7 cellular contexts compared by ENCODE assay signal in genomic region chr6:74474046-74474445, GRCh38.
DNase-seq lines count a peak whose midpoint lies in the region; ATAC-seq, FAIRE-seq and TF ChIP-seq lines count a peak whose summit lies in the region.
"Not testable (repeated sequence)": the region's sequence is repeated elsewhere in the genome, so short reads cannot be mapped to it uniquely, and the experiment has no call there.

No MANE protein-coding gene starts in this region.

- not testable (repeated sequence) for H3K27ac Mint-ChIP-seq in GM23338

- peak overlapping the region; percentile 41 to 68; a peak in 4 of 6 replicates for H3K27ac ChIP-seq in A549
- not testable (repeated sequence) for H3K27ac ChIP-seq in GM23338 (ENCODE audit: low read depth); GM12878 (ENCODE audit: control insufficient read depth, insufficient read depth); colonic mucosa
- peak overlapping the region in 3 of 4 donors; percentile 7 to 49 (median 44) for H3K27ac ChIP-seq in esophagus squamous epithelium

- not testable (repeated sequence) for H3K79me2 ChIP-seq in GM23338 (replicated peaks; ENCODE audit: insufficient read depth); GM12878 (ENCODE audit: control insufficient read depth, insufficient read depth, low read length)

- H4K20me1 ChIP-seq in GM23338 (replicated peaks; ENCODE audit: insufficient read depth); GM12878 (ENCODE audit: control insufficient read depth, insufficient read depth): not testable (repeated sequence)

- H3K4me1 Mint-ChIP-seq in GM23338: not testable (repeated sequence)

- DNase-seq in A549 (ENCODE audit: low read depth in 1 of 2, low spot score in 1 of 2) (peak in 1 of 2 experiments; percentile 2), colonic mucosa (peak; percentile 25), mucosa of descending colon (peak in 2 of 3 donors; percentile 5 to 53), renal cortical epithelial cell (ENCODE audit: low read depth) (peak; percentile 6)
- not testable (repeated sequence) for DNase-seq in GM23338 (ENCODE audit: low spot score); GM12878 (ENCODE audit: low read depth, low spot score); esophagus squamous epithelium (lab: John Stamatoyannopoulos, UW)

- H2AFZ ChIP-seq in GM23338: peak overlapping the region; percentile 49; the same call in 1 of the 2 replicates
- H2AFZ ChIP-seq in GM12878 (ENCODE audit: control insufficient read depth, low read depth, low read length): not testable (repeated sequence)

- POLR2A ChIA-PET in A549 (lab: Yijun Ruan, JAX): not testable (repeated sequence)
- POLR2A ChIA-PET in GM12878 (lab: Charles Lee): interaction anchor here (1.3 to 3.6 kb wide), 2 partner anchors 28 to 94 kb away, joined by 3 to 14 read pairs; no protein-coding TSS in a partner anchor

- not testable (repeated sequence) for TF ChIP-seq CTCF in A549 (IDR thresholded peaks at IDR 0.05); GM23338 (conservative IDR thresholded peaks at IDR 0.05; ENCODE audit: low read depth in 2 of 2); GM12878 (IDR thresholded peaks at IDR 0.05 in 2 of 3, conservative IDR thresholded peaks at IDR 0.05 in 1 of 3; ENCODE audit: control insufficient read depth in 2 of 3, extremely low read depth in 1 of 3, insufficient read depth in 1 of 3, low read depth in 3 of 3, low read length in 3 of 3); colonic mucosa (IDR thresholded peaks at IDR 0.05); esophagus squamous epithelium (IDR thresholded peaks at IDR 0.05); mucosa of descending colon (IDR thresholded peaks at IDR 0.05)

- H3K9me2 ChIP-seq in GM23338 (ENCODE audit: insufficient read depth): not testable (repeated sequence)

- not testable (repeated sequence) for TF ChIP-seq POLR2A in A549 (IDR thresholded peaks at IDR 0.05; ENCODE audit: low read length); GM12878 (IDR thresholded peaks at IDR 0.05; ENCODE audit: low read depth, low read length); esophagus squamous epithelium (IDR thresholded peaks at IDR 0.05)

- not testable (repeated sequence) for H3K27me3 ChIP-seq in GM23338 (ENCODE audit: insufficient read depth); GM12878 (replicated peaks in 1 of 2; ENCODE audit: control insufficient read depth in 2 of 2, insufficient read depth in 2 of 2, low read length in 1 of 2); colonic mucosa; esophagus squamous epithelium

- not testable (repeated sequence) for ATAC-seq in A549, GM23338, mucosa of descending colon
- peak; percentile 25 for ATAC-seq in GM12878

- not testable (repeated sequence) for TF ChIP-seq RAD21 in A549 (conservative IDR thresholded peaks at IDR 0.05 in 1 of 2, IDR thresholded peaks at IDR 0.05 in 1 of 2); GM12878 (IDR thresholded peaks at IDR 0.05; ENCODE audit: insufficient read depth, low read depth, low read length)

- WGBS in A549 (ENCODE audit: missing lambda C conversion rate): 62% methylated on average over 10 of the region's 10 CpGs
- WGBS in GM12878 (ENCODE audit: insufficient coverage, insufficient replicate concordance, low lambda C conversion rate, missing lambda C conversion rate): 44% methylated on average over 10 of the region's 10 CpGs
- WGBS in esophagus squamous epithelium, 2 donors: 56 to 72% methylated on average over 10 of the region's 10 CpGs

- H3K4me3 ChIP-seq in A549, GM23338, GM12878, colonic mucosa, esophagus squamous epithelium, mucosa of descending colon: not testable (repeated sequence)

- H3K4me1 ChIP-seq in A549: peaks cover 13% of the 10 kb centered on the region; the same call in 2 of the 3 replicates
- not testable (repeated sequence) for H3K4me1 ChIP-seq in GM23338 (ENCODE audit: insufficient read depth); GM12878 (ENCODE audit: control insufficient read depth, insufficient read depth, low read length); colonic mucosa; mucosa of descending colon (ENCODE audit: low read depth)
- peaks cover 0 to 16% (median 0%) of the 10 kb centered on the region in 3 donors for H3K4me1 ChIP-seq in esophagus squamous epithelium

- H3K36me3 ChIP-seq in GM23338 (ENCODE audit: insufficient read depth); GM12878 (ENCODE audit: control insufficient read depth in 2 of 2, insufficient read depth in 2 of 2, low read length in 1 of 2); colonic mucosa; esophagus squamous epithelium; mucosa of descending colon (ENCODE audit: low read depth): not testable (repeated sequence)

- not testable (repeated sequence) for FAIRE-seq in A549 (lab: Jason Lieb, UNC); GM12878 (lab: Jason Lieb, UNC)

- CTCF ChIA-PET in A549 (lab: Yijun Ruan, JAX) (interaction anchor here (1.5 kb wide), 1 partner anchor 18 kb away, joined by 5 read pairs; no protein-coding TSS in a partner anchor), GM12878 (lab: Yijun Ruan, JAX) (interaction anchor here (0.8 to 2.7 kb wide), 3 partner anchors 28 to 122 kb away, joined by 4 to 11 read pairs (median 4); no protein-coding TSS in a partner anchor)

- in situ Hi-C loops in GM12878 (cut with MboI): not testable (repeated sequence)

- intact Hi-C loops in GM12878 (cut with micrococcal nuclease; ENCODE audit: unreplicated experiment): loop anchor here (5.0 kb wide), 2 partner anchors 62 to 123 kb away; no protein-coding TSS in a partner anchor
- intact Hi-C loops in colonic mucosa (cut with DNase I); esophagus squamous epithelium (cut with DNase I); mucosa of descending colon (cut with DNase I, micrococcal nuclease): not testable (repeated sequence)

- not testable (repeated sequence) for H3K9me3 ChIP-seq in A549; GM12878 (replicated peaks; ENCODE audit: control insufficient read depth, insufficient read depth, low read length); colonic mucosa; esophagus squamous epithelium; mucosa of descending colon

- H3K4me3 Mint-ChIP-seq in GM23338: not testable (repeated sequence)

- not testable (repeated sequence) for H3K9ac ChIP-seq in GM12878 (ENCODE audit: control insufficient read depth, insufficient read depth, low read length); colonic mucosa (ENCODE audit: low read depth in 2 of 2, low read length in 2 of 2)

- peak overlapping the region; percentile 36 for H3K4me2 ChIP-seq in A549
- not testable (repeated sequence) for H3K4me2 ChIP-seq in GM23338; GM12878 (ENCODE audit: control insufficient read depth, insufficient read depth)

- not testable (repeated sequence) for H3K36me3 Mint-ChIP-seq in GM23338 (ENCODE audit: low read depth)

- not testable (repeated sequence) for TF ChIP-seq EP300 in A549 (IDR thresholded peaks at IDR 0.05); GM12878 (IDR thresholded peaks at IDR 0.05; ENCODE audit: borderline replicate concordance in 1 of 2, control insufficient read depth in 1 of 2, low read depth in 2 of 2, low read length in 2 of 2)

- SMC1A ChIA-PET in GM12878 (lab: Charles Lee; ENCODE audit: uncharacterized antibody, unreplicated experiment): interaction anchor here (0.7 to 2.5 kb wide), 12 partner anchors 7 to 337 kb away, joined by 3 to 11 read pairs (median 4); no protein-coding TSS in a partner anchor

- H3K9me3 Mint-ChIP-seq in GM23338: not testable (repeated sequence)

- not testable (repeated sequence) for H3F3A ChIP-seq in GM23338 (replicated peaks; ENCODE audit: low read depth)

- H3K27me3 Mint-ChIP-seq in GM23338 (ENCODE audit: insufficient read depth, low read depth, poor library complexity): not testable (repeated sequence)

- RAD21 ChIA-PET in GM12878 (lab: Charles Lee; ENCODE audit: unreplicated experiment): interaction anchor here (0.9 to 6.2 kb wide), 6 partner anchors 22 to 123 kb away, joined by 3 to 32 read pairs (median 4); no protein-coding TSS in a partner anchor

- not testable (repeated sequence) for BruUV-seq in GM12878 (replicated peaks; lab: Mats Ljungman, UMichigan)
